29 cellular contexts compared by ENCODE assay signal in genomic region chr15:80831192-80831591, GRCh38. TPM values are rescaled to one million over a fixed set of nuclear protein-coding genes. Genes with fewer than 3 reads are reported as not detected.
"Had no signal": no experiment of that assay in that cellular context is flagged by ENCODE, and none has a peak within 500 bp of the region (broad histone marks: within the 10 kb centered on the region; RNA-seq: fewer than 3 reads in every experiment).

No MANE protein-coding gene starts in this region.

- H3K27ac ChIP-seq: colonic mucosa, epithelial cell of prostate, foreskin keratinocyte, left lung, parathyroid adenoma, prostate gland, right atrium auricular region, suprapubic skin, transverse colon, vagina had no signal

- ATAC-seq: esophagus mucosa; foreskin keratinocyte; left cardiac atrium; left lung; naive thymus-derived CD8-positive, alpha-beta T cell; sciatic nerve; stimulated activated effector memory CD8-positive, alpha-beta T cell treated with anti-CD3 and anti-CD28 coated beads, Interleukin-12 subunit alpha, Interleukin-12 subunit beta, amount 100 ng/mL, for 72 hours had no signal

- H3K27ac Mint-ChIP-seq: dendritic cell treated with granulocyte-macrophage colony-stimulating factor and Interleukin-4, amounts not matched to agents 40 ng/mL and 50 ng/mL, for 4 days; endodermal cell; naive thymus-derived CD8-positive, alpha-beta T cell; nephron progenitor cell; stimulated activated effector memory CD8-positive, alpha-beta T cell treated with anti-CD3 and anti-CD28 coated beads, Interleukin-12 subunit alpha, Interleukin-12 subunit beta, amount 100 ng/mL, for 72 hours had no signal

- FAIRE-seq: kidney had no signal

- H3K36me3 Mint-ChIP-seq: naive thymus-derived CD8-positive, alpha-beta T cell; stimulated activated effector memory CD8-positive, alpha-beta T cell treated with anti-CD3 and anti-CD28 coated beads, Interleukin-12 subunit alpha, Interleukin-12 subunit beta, amount 100 ng/mL, for 72 hours had no signal

- H3K4me1 Mint-ChIP-seq: central memory CD8-positive, alpha-beta T cell; naive thymus-derived CD8-positive, alpha-beta T cell; stimulated activated effector memory CD8-positive, alpha-beta T cell treated with anti-CD3 and anti-CD28 coated beads, Interleukin-12 subunit alpha, Interleukin-12 subunit beta, amount 100 ng/mL, for 72 hours had no signal

- H2AFZ ChIP-seq: parathyroid adenoma had no signal

- H3K4me3 ChIP-seq: colonic mucosa, left lung, prostate gland, right atrium auricular region, smooth muscle cell, suprapubic skin, transverse colon, vagina had no signal

- H3K27me3 Mint-ChIP-seq: dendritic cell treated with granulocyte-macrophage colony-stimulating factor and Interleukin-4, amounts not matched to agents 40 ng/mL and 50 ng/mL, for 4 days had no signal

- H3K4me1 ChIP-seq: colonic mucosa, foreskin keratinocyte, left lung, prostate gland, right atrium auricular region, suprapubic skin had no signal

- DNase-seq: colonic mucosa; effector CD8-positive, alpha-beta T cell; endodermal cell; foreskin keratinocyte; kidney; left cardiac atrium; left lung; mesenchymal stem cell; midbrain; naive thymus-derived CD8-positive, alpha-beta T cell; nephron progenitor cell; occipital lobe; stimulated activated CD4-positive, alpha-beta T cell treated with anti-CD3 and anti-CD28 coated beads, Interleukin-12 subunit alpha, Interleukin-12 subunit beta, amount 100 ng/mL, for 4 hours; stimulated activated CD4-positive, alpha-beta T cell treated with anti-CD3 and anti-CD28 coated beads, Interleukin-1b, Interleukin-23, amount 100 ng/mL, for 48 hours; stimulated activated CD4-positive, alpha-beta T cell treated with anti-CD3 and anti-CD28 coated beads, Interleukin-4, amount 100 ng/mL, for 1 hour; stimulated activated naive CD4-positive, alpha-beta T cell treated with Interleukin-2 at 50 U/mL for 16 hours; transverse colon had no signal

- H3K4me2 ChIP-seq: smooth muscle cell had no signal

- H3K4me3 Mint-ChIP-seq: central memory CD8-positive, alpha-beta T cell; dendritic cell treated with granulocyte-macrophage colony-stimulating factor and Interleukin-4, amounts not matched to agents 40 ng/mL and 50 ng/mL, for 4 days; endodermal cell; naive thymus-derived CD8-positive, alpha-beta T cell; nephron progenitor cell; stimulated activated effector memory CD8-positive, alpha-beta T cell treated with anti-CD3 and anti-CD28 coated beads, Interleukin-12 subunit alpha, Interleukin-12 subunit beta, amount 100 ng/mL, for 72 hours had no signal

- H3K79me2 ChIP-seq: parathyroid adenoma had no signal

- H3K9me3 ChIP-seq: colonic mucosa, left lung, prostate gland, right atrium auricular region, suprapubic skin, transverse colon, vagina had no signal

- H3K9me3 Mint-ChIP-seq: central memory CD8-positive, alpha-beta T cell; dendritic cell treated with granulocyte-macrophage colony-stimulating factor and Interleukin-4, amounts not matched to agents 40 ng/mL and 50 ng/mL, for 4 days; endodermal cell; naive thymus-derived CD8-positive, alpha-beta T cell; nephron progenitor cell; stimulated activated effector memory CD8-positive, alpha-beta T cell treated with anti-CD3 and anti-CD28 coated beads, Interleukin-12 subunit alpha, Interleukin-12 subunit beta, amount 100 ng/mL, for 72 hours had no signal

- H3K27me3 ChIP-seq: colonic mucosa, foreskin keratinocyte, left lung, right atrium auricular region, suprapubic skin, transverse colon, vagina had no signal

- H3K9ac ChIP-seq: parathyroid adenoma had no signal

- H3K36me3 ChIP-seq: colonic mucosa, left lung, prostate gland, right atrium auricular region, suprapubic skin, transverse colon, vagina had no signal

RNA-seq across cellular contexts. Expression of gene CEMIP, which starts 52.0 kb away (rescaled TPM):
- total RNA-seq: naive thymus-derived CD8-positive, alpha-beta T cell had no signal
